ENCODE assay signal across 15 cellular contexts in genomic region chr14:105497671-105498429, GRCh38. TPM values are rescaled to one million over a fixed set of nuclear protein-coding genes. Genes with fewer than 3 reads are reported as not detected.
DNase-seq lines count a peak whose midpoint lies in the region; ATAC-seq, FAIRE-seq and TF ChIP-seq lines count a peak whose summit lies in the region.
"Had no signal": no experiment of that assay in that cellular context is flagged by ENCODE, and none has a peak within 500 bp of the region (broad histone marks: within the 10 kb centered on the region; RNA-seq: fewer than 3 reads in every experiment).

No MANE protein-coding gene starts in this region.

- peak overlapping the region; percentile 96 for H3K4me2 ChIP-seq in HepG2 (ENCODE audit: low read depth, low read length)
- H3K4me2 ChIP-seq: SK-N-SH had no signal

- no TSS peak for BruUV-seq in HepG2 (replicated peaks; lab: Mats Ljungman, UMichigan)

- H3K4me1 ChIP-seq in HepG2 (ENCODE audit: insufficient read depth, low read length) (peaks cover 90% of the 10 kb centered on the region), upper lobe of right lung (no peaks in the 10 kb centered on the region)
- H3K4me1 ChIP-seq: adrenal gland, HAP-1 had no signal

- H3K27ac ChIP-seq in WERI-Rb-1 (peak overlapping the region; percentile 92), HepG2 (ENCODE audit: extremely low read length, insufficient read depth, low read length) (peak overlapping the region; percentile 96), upper lobe of right lung (no peak overlapping the region)
- H3K27ac ChIP-seq: adrenal gland, spleen had no signal

- CTCF ChIA-PET in HepG2 (lab: Yijun Ruan, JAX; ENCODE audit: low intra/inter-chr PET ratio, low total read pairs), result no interaction called here

- ATAC-seq in Right ventricle myocardium superior (ENCODE audit: poor library complexity) (no peak), left cardiac atrium (no peak), HepG2 (no peak), upper lobe of right lung (no peak), GM21423 (IDR thresholded peaks at IDR 0.05; ENCODE audit: unreplicated experiment) (no peak)
- ATAC-seq: stimulated activated naive CD8-positive, alpha-beta T cell treated with anti-CD3 and anti-CD28 coated beads, Interleukin-15, Interleukin-2, amounts not matched to agents 100 U/mL and 50 U/mL, for 24 hours had no signal

- TF ChIP-seq RAD21 in HepG2 (CRISPR knock-in tag; IDR thresholded peaks at IDR 0.05), result no peak

- no peak for TF ChIP-seq EP300 in HepG2 (IDR thresholded peaks at IDR 0.05; ENCODE audit: low read depth in 2 of 2, low read length in 2 of 2)
- no peak for TF ChIP-seq EP300 in HepG2 (CRISPR knock-in tag; IDR thresholded peaks at IDR 0.05; ENCODE audit: borderline replicate concordance)

- H3K9me3 ChIP-seq in WERI-Rb-1 (ENCODE audit: severe bottlenecking), result no peaks in the 10 kb centered on the region
- no peaks in the 10 kb centered on the region for H3K9me3 ChIP-seq in HepG2 (ENCODE audit: low read length)
- H3K9me3 ChIP-seq in upper lobe of right lung, result no peaks in the 10 kb centered on the region
- H3K9me3 ChIP-seq: adrenal gland, HAP-1, SK-N-SH, spleen had no signal

- H2AFZ ChIP-seq in HepG2 (ENCODE audit: low read length), result no peak overlapping the region

- POLR2A ChIA-PET in HepG2 (lab: Yijun Ruan, JAX), result interaction anchor here (2.0 to 2.3 kb wide), 2 partner anchors 30 to 197 kb away, joined by 4 to 8 read pairs; partner anchors contain the start of gene BRF1

- H4K20me1 ChIP-seq in HepG2 (ENCODE audit: insufficient read depth, low read length), result no peaks in the 10 kb centered on the region

- no peak for FAIRE-seq in HepG2 (lab: Jason Lieb, UNC)
- FAIRE-seq: colon had no signal

- intact Hi-C loops in Right ventricle myocardium superior (cut with DNase I), result no loop called here
- intact Hi-C loops in left cardiac atrium (cut with DNase I), result no loop called here
- intact Hi-C loops in HepG2 (cut with micrococcal nuclease; ENCODE audit: unreplicated experiment), result loop anchor here (10.0 kb wide), 1 partner anchor 183 kb away; the partner anchor contains the start of gene PACS2
- intact Hi-C loops in upper lobe of right lung (cut with DNase I), result loop anchor here (10.0 kb wide), 1 partner anchor 103 kb away; the partner anchor contains the start of gene TEX22

- TF ChIP-seq CTCF in WERI-Rb-1 (IDR thresholded peaks at IDR 0.05; ENCODE audit: low read depth, low read length) (no peak), HepG2 (CRISPR knock-in tag; IDR thresholded peaks at IDR 0.05) (no peak), upper lobe of right lung (IDR thresholded peaks at IDR 0.05) (no peak)

- peak; percentile 28 for DNase-seq in Right ventricle myocardium superior
- no peak for DNase-seq in left cardiac atrium
- no peak for DNase-seq in WERI-Rb-1
- DNase-seq in HepG2 (ENCODE audit: low spot score), result no peak
- DNase-seq in upper lobe of right lung, result peak; percentile 58
- no peak for DNase-seq in NOMO-1 (lab: John Stamatoyannopoulos, UW; ENCODE audit: unreplicated experiment in 2 of 2)
- DNase-seq in COLO829 (ENCODE audit: low spot score), result no peak
- DNase-seq: adrenal gland; NCI-H446; SK-N-SH; spleen; stimulated activated naive CD8-positive, alpha-beta T cell treated with anti-CD3 and anti-CD28 coated beads, Interleukin-15, Interleukin-2, amounts not matched to agents 100 U/mL and 50 U/mL, for 24 hours had no signal

- H3K36me3 ChIP-seq in WERI-Rb-1, result peaks cover 14% of the 10 kb centered on the region
- H3K36me3 ChIP-seq in HepG2 (replicated peaks in 1 of 2; ENCODE audit: control insufficient read depth in 1 of 2, insufficient read depth in 2 of 2, low read length in 2 of 2), result peaks cover 0 to 3% of the 10 kb centered on the region in 2 experiments; a peak in 1 of 5 replicates
- no peaks in the 10 kb centered on the region for H3K36me3 ChIP-seq in upper lobe of right lung
- H3K36me3 ChIP-seq: adrenal gland had no signal

- H3K27me3 ChIP-seq in WERI-Rb-1 (ENCODE audit: insufficient read depth, low read depth, severe bottlenecking) (no peaks in the 10 kb centered on the region), HepG2 (ENCODE audit: control insufficient read depth in 1 of 2, insufficient read depth in 2 of 2, low read length in 2 of 2) (no peaks in the 10 kb centered on the region), upper lobe of right lung (no peaks in the 10 kb centered on the region)

- H3K4me3 ChIP-seq in WERI-Rb-1 (ENCODE audit: low read depth, low read length) (no peak overlapping the region), HepG2 (replicated peaks in 1 of 3; ENCODE audit: insufficient read depth in 1 of 3, low read depth in 2 of 3, low read length in 3 of 3) (peak overlapping the region in 1 of 3 experiments; percentile 73; a peak in 1 of 6 replicates), upper lobe of right lung (no peak overlapping the region)
- H3K4me3 ChIP-seq: adrenal gland, HAP-1, spleen had no signal

- peaks cover 23% of the 10 kb centered on the region for H3K79me2 ChIP-seq in HepG2 (ENCODE audit: insufficient read depth, low read length)

- in situ Hi-C loops in HepG2 (cut with HindIII; ENCODE audit: extremely low pct_ligation_motif_present, low pct_unique_long_range_greater_than_20kb), result no loop called here

- TF ChIP-seq POLR2A in HepG2 (IDR thresholded peaks at IDR 0.05; ENCODE audit: insufficient read depth in 1 of 2, low read depth in 2 of 2, low read length in 2 of 2), result no peak

- H3K9ac ChIP-seq in HepG2 (ENCODE audit: insufficient read depth, low read depth, low read length), result peak overlapping the region; percentile 79
- H3K9ac ChIP-seq: SK-N-SH had no signal

- 100% methylated on average over 6 of the region's 31 CpGs for WGBS in HepG2 (ENCODE audit: low lambda C conversion rate)

RNA-seq across cellular contexts. Expression of gene TEDC1, which starts 6.8 kb away (rescaled TPM):
- total RNA-seq in Right ventricle myocardium superior, result 6.2 TPM
- 1 to 10 TPM; 5.1 to 5.9 TPM for total RNA-seq in left cardiac atrium
- total RNA-seq in HepG2 (2016; rRNA removed; fragmentation: Illumina TruSeq; extraction: Trizol), result 20.7 and 27.4 TPM in 2 replicates
- 9.2 and 10.3 TPM in 2 replicates for total RNA-seq in HepG2 (2016; cell fraction: cytosol; rRNA removed; fragmentation: Illumina TruSeq; extraction: Trizol; ENCODE audit: low read depth)
- total RNA-seq in HepG2 (2016; cell fraction: insoluble cytoplasmic fraction; rRNA removed; fragmentation: Illumina TruSeq; extraction: Trizol), result 21.2 and 28.4 TPM in 2 replicates
- 12.9 and 13.8 TPM in 2 replicates for total RNA-seq in HepG2 (2016; cell fraction: membrane; rRNA removed; fragmentation: Illumina TruSeq; extraction: Trizol)
- total RNA-seq in HepG2 (2016; cell fraction: nucleus; rRNA removed; fragmentation: Illumina TruSeq; extraction: Trizol), result 15.9 and 16.8 TPM in 2 replicates
- polyA plus RNA-seq in HepG2 (2011; rRNA removed), result 5.7 and 7.3 TPM in 2 replicates
- 4.1 and 10.9 TPM in 2 replicates for polyA plus RNA-seq in HepG2 (2011; cell fraction: cytosol; rRNA removed)
- polyA plus RNA-seq in HepG2 (2011; cell fraction: nucleus; rRNA removed), result 20.8 and 27.4 TPM in 2 replicates
- 4.5 and 5.0 TPM in 2 replicates for polyA plus RNA-seq in HepG2 (2012)
- 5.8 and 6.5 TPM in 2 replicates for polyA plus RNA-seq in HepG2 (2016; cell fraction: cytosol; fragmentation: Illumina TruSeq; extraction: Trizol; ENCODE audit: low read depth)
- polyA plus RNA-seq in HepG2 (2016; cell fraction: insoluble cytoplasmic fraction; fragmentation: Illumina TruSeq; extraction: Trizol; ENCODE audit: low read depth), result 20.9 and 21.6 TPM in 2 replicates
- 9.6 and 10.0 TPM in 2 replicates for polyA plus RNA-seq in HepG2 (2016; cell fraction: membrane; fragmentation: Illumina TruSeq; extraction: Trizol; ENCODE audit: low read depth)
- 36.1 and 37.5 TPM in 2 replicates for polyA plus RNA-seq in HepG2 (2016; cell fraction: nucleus; fragmentation: Illumina TruSeq; extraction: Trizol; ENCODE audit: insufficient read depth, low read depth)
- 12.1 and 23.1 TPM in 2 replicates for polyA minus RNA-seq in HepG2 (2011; rRNA and poly(A)+ RNA removed; ENCODE audit: low replicate concordance)
- 2.8 and 5.5 TPM in 2 replicates for polyA minus RNA-seq in HepG2 (2011; cell fraction: cytosol; rRNA and poly(A)+ RNA removed)
- 7.3 and 9.0 TPM in 2 replicates for polyA minus RNA-seq in HepG2 (2011; cell fraction: nucleus; rRNA and poly(A)+ RNA removed)
- 7.9 TPM for total RNA-seq in upper lobe of right lung

RNA-seq across cellular contexts. Expression of gene CRIP1, which starts 11.2 kb away (rescaled TPM):
- total RNA-seq in Right ventricle myocardium superior (71.8 TPM), left cardiac atrium (100 to 1,000 TPM; 137 to 192 TPM), HepG2 (2016; rRNA removed; fragmentation: Illumina TruSeq; extraction: Trizol) (53.9 and 59.7 TPM in 2 replicates), upper lobe of right lung (96.2 TPM)
- total RNA-seq in HepG2 (2016; cell fraction: cytosol; rRNA removed; fragmentation: Illumina TruSeq; extraction: Trizol; ENCODE audit: low read depth), result 18.2 and 27.4 TPM in 2 replicates
- 53.1 and 55.2 TPM in 2 replicates for total RNA-seq in HepG2 (2016; cell fraction: insoluble cytoplasmic fraction; rRNA removed; fragmentation: Illumina TruSeq; extraction: Trizol)
- 23.1 and 27.8 TPM in 2 replicates for total RNA-seq in HepG2 (2016; cell fraction: membrane; rRNA removed; fragmentation: Illumina TruSeq; extraction: Trizol)
- total RNA-seq in HepG2 (2016; cell fraction: nucleus; rRNA removed; fragmentation: Illumina TruSeq; extraction: Trizol), result 25.3 and 26.5 TPM in 2 replicates
- 59.5 and 62.2 TPM in 2 replicates for polyA plus RNA-seq in HepG2 (2011; rRNA removed)
- 27.8 and 82.6 TPM in 2 replicates for polyA plus RNA-seq in HepG2 (2011; cell fraction: cytosol; rRNA removed)
- 47.3 and 55.5 TPM in 2 replicates for polyA plus RNA-seq in HepG2 (2011; cell fraction: nucleus; rRNA removed)
- polyA plus RNA-seq in HepG2 (2012), result 46.4 and 49.2 TPM in 2 replicates
- 85.4 and 115 TPM in 2 replicates for polyA plus RNA-seq in HepG2 (2016; cell fraction: cytosol; fragmentation: Illumina TruSeq; extraction: Trizol; ENCODE audit: low read depth)
- 142 and 159 TPM in 2 replicates for polyA plus RNA-seq in HepG2 (2016; cell fraction: insoluble cytoplasmic fraction; fragmentation: Illumina TruSeq; extraction: Trizol; ENCODE audit: low read depth)
- polyA plus RNA-seq in HepG2 (2016; cell fraction: membrane; fragmentation: Illumina TruSeq; extraction: Trizol; ENCODE audit: low read depth), result 67.3 and 82.2 TPM in 2 replicates
- 136 and 137 TPM in 2 replicates for polyA plus RNA-seq in HepG2 (2016; cell fraction: nucleus; fragmentation: Illumina TruSeq; extraction: Trizol; ENCODE audit: insufficient read depth, low read depth)
- polyA minus RNA-seq in HepG2 (2011; rRNA and poly(A)+ RNA removed; ENCODE audit: low replicate concordance), result 24.8 and 136 TPM in 2 replicates
- polyA minus RNA-seq in HepG2 (2011; cell fraction: cytosol; rRNA and poly(A)+ RNA removed), result 20.6 and 28.4 TPM in 2 replicates
- polyA minus RNA-seq in HepG2 (2011; cell fraction: nucleus; rRNA and poly(A)+ RNA removed), result 4.7 and 11.8 TPM in 2 replicates

RNA-seq across cellular contexts. Expression of gene CRIP2, which starts 23.2 kb away (rescaled TPM):
- total RNA-seq in Right ventricle myocardium superior (1,011 TPM), left cardiac atrium (100 to 1,000 TPM; 783 to 843 TPM), HepG2 (2016; rRNA removed; fragmentation: Illumina TruSeq; extraction: Trizol) (32.1 and 37.9 TPM in 2 replicates), upper lobe of right lung (191 TPM)
- 22.2 and 30.3 TPM in 2 replicates for total RNA-seq in HepG2 (2016; cell fraction: cytosol; rRNA removed; fragmentation: Illumina TruSeq; extraction: Trizol; ENCODE audit: low read depth)
- total RNA-seq in HepG2 (2016; cell fraction: insoluble cytoplasmic fraction; rRNA removed; fragmentation: Illumina TruSeq; extraction: Trizol), result 29.1 and 37.9 TPM in 2 replicates
- 30.8 and 36.2 TPM in 2 replicates for total RNA-seq in HepG2 (2016; cell fraction: membrane; rRNA removed; fragmentation: Illumina TruSeq; extraction: Trizol)
- total RNA-seq in HepG2 (2016; cell fraction: nucleus; rRNA removed; fragmentation: Illumina TruSeq; extraction: Trizol), result 14.7 and 15.4 TPM in 2 replicates
- 18.0 and 31.6 TPM in 2 replicates for polyA plus RNA-seq in HepG2 (2011; rRNA removed)
- 18.1 and 57.4 TPM in 2 replicates for polyA plus RNA-seq in HepG2 (2011; cell fraction: cytosol; rRNA removed)
- polyA plus RNA-seq in HepG2 (2011; cell fraction: nucleus; rRNA removed), result 37.9 and 74.0 TPM in 2 replicates
- polyA plus RNA-seq in HepG2 (2012), result 3.6 and 7.4 TPM in 2 replicates
- 34.0 and 41.4 TPM in 2 replicates for polyA plus RNA-seq in HepG2 (2016; cell fraction: cytosol; fragmentation: Illumina TruSeq; extraction: Trizol; ENCODE audit: low read depth)
- 44.2 and 51.5 TPM in 2 replicates for polyA plus RNA-seq in HepG2 (2016; cell fraction: insoluble cytoplasmic fraction; fragmentation: Illumina TruSeq; extraction: Trizol; ENCODE audit: low read depth)
- polyA plus RNA-seq in HepG2 (2016; cell fraction: membrane; fragmentation: Illumina TruSeq; extraction: Trizol; ENCODE audit: low read depth), result 41.2 and 43.7 TPM in 2 replicates
- 39.7 and 41.0 TPM in 2 replicates for polyA plus RNA-seq in HepG2 (2016; cell fraction: nucleus; fragmentation: Illumina TruSeq; extraction: Trizol; ENCODE audit: insufficient read depth, low read depth)
- polyA minus RNA-seq in HepG2 (2011; rRNA and poly(A)+ RNA removed; ENCODE audit: low replicate concordance), result 21.4 and 23.6 TPM in 2 replicates
- 8.4 and 15.7 TPM in 2 replicates for polyA minus RNA-seq in HepG2 (2011; cell fraction: cytosol; rRNA and poly(A)+ RNA removed)
- polyA minus RNA-seq in HepG2 (2011; cell fraction: nucleus; rRNA and poly(A)+ RNA removed), result 2.2 and 7.5 TPM in 2 replicates

RNA-seq across cellular contexts. Expression of gene TMEM121, which starts 28.5 kb away (rescaled TPM):
- total RNA-seq in Right ventricle myocardium superior, result 3.1 TPM
- total RNA-seq in left cardiac atrium, result 1 to 10 TPM; 2.2 to 2.7 TPM
- 10.8 and 19.0 TPM in 2 replicates for total RNA-seq in HepG2 (2016; rRNA removed; fragmentation: Illumina TruSeq; extraction: Trizol)
- 11.9 and 15.2 TPM in 2 replicates for total RNA-seq in HepG2 (2016; cell fraction: cytosol; rRNA removed; fragmentation: Illumina TruSeq; extraction: Trizol; ENCODE audit: low read depth)
- total RNA-seq in HepG2 (2016; cell fraction: insoluble cytoplasmic fraction; rRNA removed; fragmentation: Illumina TruSeq; extraction: Trizol), result 12.1 and 17.9 TPM in 2 replicates
- 21.1 and 26.4 TPM in 2 replicates for total RNA-seq in HepG2 (2016; cell fraction: membrane; rRNA removed; fragmentation: Illumina TruSeq; extraction: Trizol)
- 8.8 and 9.1 TPM in 2 replicates for total RNA-seq in HepG2 (2016; cell fraction: nucleus; rRNA removed; fragmentation: Illumina TruSeq; extraction: Trizol)
- polyA plus RNA-seq in HepG2 (2011; rRNA removed), result 6.6 and 10.9 TPM in 2 replicates
- polyA plus RNA-seq in HepG2 (2011; cell fraction: cytosol; rRNA removed), result 11.8 and 25.5 TPM in 2 replicates
- 16.5 and 16.6 TPM in 2 replicates for polyA plus RNA-seq in HepG2 (2011; cell fraction: nucleus; rRNA removed)
- 4.0 and 4.3 TPM in 2 replicates for polyA plus RNA-seq in HepG2 (2012)
- 8.8 and 9.5 TPM in 2 replicates for polyA plus RNA-seq in HepG2 (2016; cell fraction: cytosol; fragmentation: Illumina TruSeq; extraction: Trizol; ENCODE audit: low read depth)
- 8.7 and 9.4 TPM in 2 replicates for polyA plus RNA-seq in HepG2 (2016; cell fraction: insoluble cytoplasmic fraction; fragmentation: Illumina TruSeq; extraction: Trizol; ENCODE audit: low read depth)
- polyA plus RNA-seq in HepG2 (2016; cell fraction: membrane; fragmentation: Illumina TruSeq; extraction: Trizol; ENCODE audit: low read depth), result 13.5 TPM in 2 replicates
- polyA plus RNA-seq in HepG2 (2016; cell fraction: nucleus; fragmentation: Illumina TruSeq; extraction: Trizol; ENCODE audit: insufficient read depth, low read depth), result 12.3 and 13.5 TPM in 2 replicates
- polyA minus RNA-seq in HepG2 (2011; rRNA and poly(A)+ RNA removed; ENCODE audit: low replicate concordance), result 0.82 and 39.5 TPM in 2 replicates
- polyA minus RNA-seq in HepG2 (2011; cell fraction: cytosol; rRNA and poly(A)+ RNA removed), result 12.8 and 13.8 TPM in 2 replicates
- 4.1 and 4.5 TPM in 2 replicates for polyA minus RNA-seq in HepG2 (2011; cell fraction: nucleus; rRNA and poly(A)+ RNA removed)
- 1.5 TPM for total RNA-seq in upper lobe of right lung

Comparison
In these comparisons a context has a peak if more than half of its experiments do, and no peak if none do; other contexts are left out.
1. DNase-seq: peak in Right ventricle myocardium superior (single experiment) and upper lobe of right lung (single experiment); none in left cardiac atrium (single experiment), WERI-Rb-1 (single experiment), HepG2 (single experiment), NOMO-1 (0 of 2) and COLO829 (single experiment).
2. intact Hi-C loops: an anchor here in HepG2 (10.0 kb wide) and upper lobe of right lung (10.0 kb wide); none called in Right ventricle myocardium superior and left cardiac atrium.